In genomic region chr6:114638346-114638745, GRCh38 we compare ENCODE assay signal across 18 cellular contexts.
DNase-seq lines count a peak whose midpoint lies in the region; ATAC-seq, FAIRE-seq and TF ChIP-seq lines count a peak whose summit lies in the region.
"Had no signal": no experiment of that assay in that cellular context is flagged by ENCODE, and none has a peak within 500 bp of the region (broad histone marks: within the 10 kb centered on the region; RNA-seq: fewer than 3 reads in every experiment).

No MANE protein-coding gene starts in this region.

- H3K23ac ChIP-seq in H1 (ENCODE audit: insufficient read length): no peak overlapping the region

- H3K79me2 ChIP-seq in H1 (ENCODE audit: control insufficient read depth in 1 of 2, insufficient read depth in 2 of 2, low read length in 2 of 2): no peaks in the 10 kb centered on the region

- no peaks in the 10 kb centered on the region for H3K79me1 ChIP-seq in H1 (ENCODE audit: low read depth, low read length)

- peak; percentile 58 to 66 for TF ChIP-seq RAD21 in H1 (IDR thresholded peaks at IDR 0.05 in 1 of 2, conservative IDR thresholded peaks at IDR 0.05 in 1 of 2; ENCODE audit: low read depth in 2 of 2, low read length in 2 of 2)

- no peak overlapping the region for H2BK15ac ChIP-seq in H1 (ENCODE audit: low read length)

- peaks cover 0 to 2% of the 10 kb centered on the region in 2 experiments; a peak in 2 of 4 replicates for H3K9me3 ChIP-seq in H1 (ENCODE audit: insufficient read depth in 2 of 2, low read depth in 1 of 2, low read length in 1 of 2)
- no peaks in the 10 kb centered on the region for H3K9me3 ChIP-seq in lower lobe of right lung
- no peaks in the 10 kb centered on the region for H3K9me3 ChIP-seq in SJCRH30 (replicated peaks)
- no peaks in the 10 kb centered on the region for H3K9me3 ChIP-seq in WERI-Rb-1 (ENCODE audit: severe bottlenecking)

- H2BK5ac ChIP-seq in H1 (ENCODE audit: low read depth, low read length): no peak overlapping the region

- no peak overlapping the region for H3K9ac ChIP-seq in H1 (replicated peaks in 1 of 4; ENCODE audit: extremely low read depth in 1 of 4, low read depth in 3 of 4, low read length in 3 of 4)

- DNase-seq in HT1080 (ENCODE audit: low read depth) (peak; percentile 3), H1 (ENCODE audit: low read depth in 1 of 2, low spot score in 2 of 2) (peak; percentile 34 to 51), islet precursor cell (peak; percentile 81), lower lobe of right lung (no peak), SJCRH30 (no peak), WERI-Rb-1 (no peak)
- DNase-seq: Calu3; CD4-positive, alpha-beta T cell; DMS79; GOT3; IMR-90; MV-4-11; NCI-H1417 treated with DMSO at 0.1 percent for 48 hours; NCI-H2029; NCI-H2171 treated with DMSO at 0.1 percent for 48 hours; NCI-H510A; RPMI8226 had no signal

- peak overlapping the region; percentile 64 for H2AFZ ChIP-seq in H1 (ENCODE audit: low read length)

- no peak overlapping the region for H4K5ac ChIP-seq in H1 (ENCODE audit: insufficient read length, low read depth, low read length)

- no peak overlapping the region for H2BK120ac ChIP-seq in H1 (replicated peaks; ENCODE audit: low read depth, low read length)

- H3K27ac ChIP-seq in H1 (ENCODE audit: low read depth, low read length) (no peak overlapping the region), lower lobe of right lung (no peak overlapping the region), SJCRH30 (no peak overlapping the region), WERI-Rb-1 (no peak overlapping the region)

- H3K18ac ChIP-seq in H1 (ENCODE audit: extremely low read depth, low read length): no peak overlapping the region

- no peak for TF ChIP-seq EP300 in H1 (IDR thresholded peaks at IDR 0.05; ENCODE audit: borderline replicate concordance in 1 of 2, low read depth in 2 of 2, low read length in 2 of 2)

- H4K91ac ChIP-seq in H1 (replicated peaks; ENCODE audit: insufficient read length, low read length): no peak overlapping the region

- peak; percentile 39 to 72 (median 59); a peak in 3 of 4 replicates for TF ChIP-seq CTCF in H1 (IDR thresholded peaks at IDR 0.05; ENCODE audit: control extremely low read depth in 1 of 3, insufficient read depth in 1 of 3, low read depth in 1 of 3, low read length in 3 of 3)
- no peak for TF ChIP-seq CTCF in lower lobe of right lung (IDR thresholded peaks at IDR 0.05)
- no peak for TF ChIP-seq CTCF in WERI-Rb-1 (IDR thresholded peaks at IDR 0.05; ENCODE audit: low read depth, low read length)

- H2AK5ac ChIP-seq in H1 (ENCODE audit: low read depth, low read length): no peak overlapping the region

- H3K4me2 ChIP-seq in H1 (ENCODE audit: insufficient read depth in 1 of 2, low read depth in 2 of 2, low read length in 2 of 2): no peak overlapping the region

- WGBS in H1 (ENCODE audit: extremely low coverage in 1 of 2, insufficient coverage in 1 of 2, insufficient read length in 1 of 2, insufficient replicate concordance in 2 of 2, low coverage in 1 of 2, low lambda C conversion rate in 2 of 2, missing lambda C conversion rate in 1 of 2), 2 experiments: 48% methylated on average over 4 of the region's 4 CpGs; no CpG with 5 or more reads in 1 of the 2 experiments

- no peak overlapping the region for H2BK12ac ChIP-seq in H1 (ENCODE audit: low read depth, low read length)

- no peak overlapping the region for H3K4me3 ChIP-seq in H1 (ENCODE audit: extremely low read depth in 1 of 4, insufficient read depth in 2 of 4, low read depth in 3 of 4, low read length in 4 of 4)
- no peak overlapping the region for H3K4me3 ChIP-seq in lower lobe of right lung
- H3K4me3 ChIP-seq in SJCRH30: no peak overlapping the region
- H3K4me3 ChIP-seq in WERI-Rb-1 (ENCODE audit: low read depth, low read length): no peak overlapping the region

- no peak overlapping the region for H3K4ac ChIP-seq in H1 (replicated peaks; ENCODE audit: insufficient read length, low read depth, low read length)

- no peak overlapping the region for H3K14ac ChIP-seq in H1 (ENCODE audit: insufficient read length)

- no peak overlapping the region for H4K8ac ChIP-seq in H1 (ENCODE audit: extremely low read depth, insufficient read depth, low read length)

- H3K23me2 ChIP-seq in H1 (ENCODE audit: low read depth, low read length): no peaks in the 10 kb centered on the region

- POLR2A ChIA-PET in H1 (lab: Charles Lee; ENCODE audit: partially characterized antibody): no interaction called here

- CTCF ChIA-PET in H1 (lab: Charles Lee; ENCODE audit: partially characterized antibody): interaction anchor here (1.2 kb wide), 1 partner anchor 334 kb away, joined by 4 read pairs; no protein-coding TSS in a partner anchor

- H4K20me1 ChIP-seq in H1 (replicated peaks in 1 of 2; ENCODE audit: control insufficient read depth in 1 of 2, insufficient read depth in 2 of 2, low read length in 2 of 2): no peaks in the 10 kb centered on the region

- TF ChIP-seq POLR2A in H1 (IDR thresholded peaks at IDR 0.05; ENCODE audit: control extremely low read depth in 1 of 2, low read depth in 2 of 2, low read length in 2 of 2): no peak

- H3K36me3 ChIP-seq in H1 (ENCODE audit: control insufficient read depth in 2 of 4, insufficient read depth in 4 of 4, low read length in 3 of 4) (no peaks in the 10 kb centered on the region), lower lobe of right lung (no peaks in the 10 kb centered on the region), SJCRH30 (no peaks in the 10 kb centered on the region), WERI-Rb-1 (no peaks in the 10 kb centered on the region)

- no peak overlapping the region for H2BK20ac ChIP-seq in H1 (ENCODE audit: low read length)

- H3K27me3 ChIP-seq in H1 (replicated peaks in 1 of 4; ENCODE audit: control insufficient read depth in 3 of 4, extremely low read depth in 1 of 4, insufficient read depth in 3 of 4, low read length in 3 of 4): no peaks in the 10 kb centered on the region
- H3K27me3 ChIP-seq in lower lobe of right lung (ENCODE audit: low read depth): no peaks in the 10 kb centered on the region
- H3K27me3 ChIP-seq in SJCRH30: no peaks in the 10 kb centered on the region
- H3K27me3 ChIP-seq in WERI-Rb-1 (ENCODE audit: insufficient read depth, low read depth, severe bottlenecking): no peaks in the 10 kb centered on the region

- H3K4me1 ChIP-seq in H1 (replicated peaks in 1 of 4; ENCODE audit: control insufficient read depth in 3 of 4, insufficient read depth in 4 of 4, low read length in 3 of 4) (no peaks in the 10 kb centered on the region; a peak in 1 of 7 replicates), lower lobe of right lung (no peaks in the 10 kb centered on the region), SJCRH30 (no peaks in the 10 kb centered on the region)

- intact Hi-C loops in lower lobe of right lung (cut with DNase I): no loop called here

- peak; percentile 95 for FAIRE-seq in H1 (lab: Jason Lieb, UNC)

- no peak overlapping the region for H3K56ac ChIP-seq in H1 (replicated peaks; ENCODE audit: insufficient read length, low read depth, low read length)

- ATAC-seq in lower lobe of right lung: no peak
- no peak for ATAC-seq in HG02884 (IDR thresholded peaks at IDR 0.05; ENCODE audit: unreplicated experiment)

TF ChIP-seq in H1, 55 proteins besides CTCF, POLR2A, EP300 and RAD21 (continues in another document):
- no peak for TF ChIP-seq MAFK (IDR thresholded peaks at IDR 0.05; ENCODE audit: low read depth, low read length)
- TF ChIP-seq TEAD4 (IDR thresholded peaks at IDR 0.05; ENCODE audit: low read depth, low read length): peak; percentile 39

Comparison
In these comparisons a context has a peak if more than half of its experiments do, and no peak if none do; other contexts are left out.
1. DNase-seq: peak in HT1080 (single experiment), H1 (2 of 2) and islet precursor cell (single experiment); none in lower lobe of right lung (single experiment), SJCRH30 (0 of 2) and WERI-Rb-1 (single experiment).
2. CTCF ChIP-seq: peak in H1 (3 of 3); none in lower lobe of right lung (single experiment) and WERI-Rb-1 (single experiment).